In the genomic region with DNA sequence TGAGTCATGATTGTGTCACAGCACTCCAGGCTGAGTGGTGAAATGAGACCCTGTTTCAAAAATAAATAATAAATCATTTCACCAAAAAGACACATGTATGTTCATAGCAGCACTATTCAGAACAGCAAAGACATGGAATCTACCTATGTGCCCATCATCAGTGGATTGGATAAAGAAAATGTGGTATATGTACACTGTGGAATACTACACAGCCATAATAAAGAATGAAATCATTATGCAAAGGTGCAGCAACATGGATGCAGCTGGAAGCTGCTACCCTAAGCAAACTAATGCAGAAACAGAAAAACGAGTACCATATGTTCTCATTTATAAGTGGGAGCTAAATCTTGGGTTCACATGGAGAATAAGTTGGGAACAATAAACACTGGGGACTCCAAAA, we compare ENCODE assay signal across 25 cellular contexts.
"Had no signal": no experiment of that assay in that cellular context is flagged by ENCODE, and none has a peak within 500 bp of the region (broad histone marks: within the 10 kb centered on the region; RNA-seq: fewer than 3 reads in every experiment).

No MANE protein-coding gene starts in this region.

- H3K4me3 Mint-ChIP-seq: activated B cell treated with CpG ODN at 0.5 μM for 24 hours; activated CD4-positive, alpha-beta memory T cell treated with anti-CD3 and anti-CD28 coated beads for 36 hours; activated T-cell treated with anti-CD3 and anti-CD28 coated beads, Interleukin-2, amount 50 U/mL, for 72 hours; central memory CD8-positive, alpha-beta T cell; natural killer cell treated with Interleukin-12 subunit alpha and Interleukin-12 subunit beta and Interleukin-15 and Interleukin-18, amount 100 ng/mL, for 72 hours; T-helper 17 cell had no signal

- H3K9me3 Mint-ChIP-seq: activated B cell treated with CpG ODN at 0.5 μM for 24 hours; central memory CD8-positive, alpha-beta T cell; natural killer cell treated with Interleukin-12 subunit alpha and Interleukin-12 subunit beta and Interleukin-15 and Interleukin-18, amount 100 ng/mL, for 72 hours had no signal

- DNase-seq: activated B cell treated with CpG ODN at 0.5 μM for 24 hours; activated CD4-positive, alpha-beta memory T cell treated with anti-CD3 and anti-CD28 coated beads for 36 hours; activated CD4-positive, alpha-beta T cell treated with anti-CD3 and anti-CD28 coated beads for 4 hours; activated effector memory CD4-positive, alpha-beta T cell treated with anti-CD3 and anti-CD28 coated beads, Interleukin-2, amount 50 U/mL, for 16 hours; activated naive CD4-positive, alpha-beta T cell treated with anti-CD3 and anti-CD28 coated beads, Interleukin-2, amount 50 U/mL, for 16 hours; activated T-cell treated with anti-CD3 and anti-CD28 coated beads, Interleukin-2, amount 50 U/mL, for 72 hours; brain microvascular endothelial cell; colonic mucosa; esophagus squamous epithelium; heart left ventricle; left ventricle myocardium superior; midbrain; ovary; spleen; stimulated activated CD4-positive, alpha-beta T cell treated with anti-CD3 and anti-CD28 coated beads, Interleukin-4, amount 100 ng/mL, for 4 hours; stimulated activated naive CD8-positive, alpha-beta T cell treated with anti-CD3 and anti-CD28 coated beads, Interleukin-15, Interleukin-2, amounts not matched to agents 100 U/mL and 50 U/mL, for 24 hours; T-helper 17 cell; upper lobe of left lung had no signal

- H3K9me3 ChIP-seq: adrenal gland, colonic mucosa, esophagus squamous epithelium, heart left ventricle, neutrophil, ovary, prostate gland, upper lobe of left lung had no signal

- H3K27me3 ChIP-seq: adrenal gland, ascending aorta, brain microvascular endothelial cell, colonic mucosa, esophagus squamous epithelium, heart left ventricle, neutrophil, ovary, spleen, upper lobe of left lung had no signal

- H3K4me1 ChIP-seq: ascending aorta, colonic mucosa, esophagus squamous epithelium, heart left ventricle, prostate gland had no signal

- H3K27me3 Mint-ChIP-seq: activated B cell treated with CpG ODN at 0.5 μM for 24 hours; activated CD4-positive, alpha-beta memory T cell treated with anti-CD3 and anti-CD28 coated beads for 36 hours; central memory CD8-positive, alpha-beta T cell; natural killer cell treated with Interleukin-12 subunit alpha and Interleukin-12 subunit beta and Interleukin-15 and Interleukin-18, amount 100 ng/mL, for 72 hours; T-helper 17 cell had no signal

- ATAC-seq: activated T-cell treated with anti-CD3 and anti-CD28 coated beads, Interleukin-2, amount 50 U/mL, for 72 hours; heart left ventricle; left ventricle myocardium superior; natural killer cell treated with Interleukin-12 subunit alpha and Interleukin-12 subunit beta and Interleukin-15 and Interleukin-18, amount 100 ng/mL, for 72 hours; stimulated activated naive CD8-positive, alpha-beta T cell treated with anti-CD3 and anti-CD28 coated beads, Interleukin-15, Interleukin-2, amounts not matched to agents 100 U/mL and 50 U/mL, for 24 hours; T-helper 17 cell had no signal

- H3K36me3 ChIP-seq: adrenal gland, ascending aorta, brain microvascular endothelial cell, colonic mucosa, neutrophil, ovary, prostate gland had no signal

- H3K4me3 ChIP-seq: adrenal gland, ascending aorta, colonic mucosa, esophagus squamous epithelium, heart left ventricle, ovary, prostate gland, spleen, upper lobe of left lung had no signal

- H3K27ac ChIP-seq: adrenal gland, ascending aorta, brain microvascular endothelial cell, colonic mucosa, esophagus squamous epithelium, heart left ventricle, neutrophil, ovary, prostate gland, spleen, upper lobe of left lung had no signal

- FAIRE-seq: islet of Langerhans had no signal

- H3K27ac Mint-ChIP-seq: activated B cell treated with CpG ODN at 0.5 μM for 24 hours; activated CD4-positive, alpha-beta memory T cell treated with anti-CD3 and anti-CD28 coated beads for 36 hours; activated T-cell treated with anti-CD3 and anti-CD28 coated beads, Interleukin-2, amount 50 U/mL, for 72 hours; natural killer cell treated with Interleukin-12 subunit alpha and Interleukin-12 subunit beta and Interleukin-15 and Interleukin-18, amount 100 ng/mL, for 72 hours; T-helper 17 cell had no signal
